Comparison of ENCODE assay signal across 12 cellular contexts in the genomic region with DNA sequence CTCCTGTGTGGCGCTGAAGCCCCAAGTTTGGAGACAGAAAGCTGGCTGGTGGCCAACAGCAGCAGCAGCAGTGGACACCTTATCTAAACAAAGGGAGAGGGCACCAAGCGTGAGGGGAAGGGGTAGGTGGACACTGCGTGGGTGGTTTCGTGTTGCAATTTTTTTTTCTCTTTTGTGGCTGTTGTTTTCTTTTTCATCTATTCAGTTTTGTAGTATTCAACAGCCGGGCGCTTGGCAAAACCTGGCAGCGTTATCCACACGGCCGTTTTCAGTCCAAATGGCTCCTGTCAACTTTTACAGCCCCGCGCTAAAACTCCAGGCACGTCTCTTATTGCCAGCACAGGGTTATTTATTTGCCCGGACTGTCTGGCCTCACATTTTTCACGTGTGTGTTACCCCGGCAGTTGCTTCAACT.
DNase-seq lines count a peak whose midpoint lies in the region; ATAC-seq lines count a peak whose summit lies in the region.
"Had no signal": no experiment of that assay in that cellular context is flagged by ENCODE, and none has a peak within 500 bp of the region (broad histone marks: within the 10 kb centered on the region; RNA-seq: fewer than 3 reads in every experiment).

No MANE protein-coding gene starts in this region.

- no peak overlapping the region for H2BK5ac ChIP-seq in neuronal stem cell (ENCODE audit: low read length)

- no peak overlapping the region for H3K27ac Mint-ChIP-seq in activated CD4-positive, alpha-beta T cell treated with anti-CD3 and anti-CD28 coated beads, Interleukin-2, amount 10 ng/mL, durations not matched to agents 7 days and 5 days

- no peaks in the 10 kb centered on the region for H3K79me1 ChIP-seq in neuronal stem cell (ENCODE audit: low read depth, low read length)

- WGBS in neuronal stem cell (ENCODE audit: extremely low coverage in 2 of 2, insufficient read length in 2 of 2, insufficient replicate concordance in 1 of 2), 2 donors, result no CpG with 5 or more reads among the region's 15 CpGs

- H3K9ac ChIP-seq in neuronal stem cell (ENCODE audit: low read depth, low read length, poor library complexity), result no peak overlapping the region
- H3K9ac ChIP-seq: KMS-11 had no signal

- H3K4me3 ChIP-seq in neuronal stem cell (ENCODE audit: low read length in 2 of 2), result peak overlapping the region in 1 of 2 donors; percentile 32
- H3K4me3 ChIP-seq: suprapubic skin had no signal

- H2BK15ac ChIP-seq in neuronal stem cell (ENCODE audit: low read length), result no peak overlapping the region

- no peak overlapping the region for H3K23ac ChIP-seq in neuronal stem cell (ENCODE audit: low read depth, low read length, poor library complexity)

- H3K18ac ChIP-seq in neuronal stem cell (ENCODE audit: low read length), result peak overlapping the region; percentile 57

- peaks cover 4% of the 10 kb centered on the region for H3K27me3 Mint-ChIP-seq in activated CD4-positive, alpha-beta T cell treated with anti-CD3 and anti-CD28 coated beads, Interleukin-2, amount 10 ng/mL, durations not matched to agents 7 days and 5 days

- H2BK12ac ChIP-seq in neuronal stem cell (ENCODE audit: low read length), result no peak overlapping the region

- ATAC-seq in HG02981 (IDR thresholded peaks at IDR 0.05; ENCODE audit: unreplicated experiment), result no peak

- peaks cover 8% of the 10 kb centered on the region for H3K4me1 Mint-ChIP-seq in activated CD4-positive, alpha-beta T cell treated with anti-CD3 and anti-CD28 coated beads, Interleukin-2, amount 10 ng/mL, durations not matched to agents 7 days and 5 days

- H3K9me3 ChIP-seq in neuronal stem cell (replicated peaks in 1 of 2; ENCODE audit: control insufficient read depth in 2 of 2, insufficient read depth in 1 of 2, low read depth in 1 of 2, low read length in 2 of 2), result no peaks in the 10 kb centered on the region
- H3K9me3 ChIP-seq: suprapubic skin had no signal

- H3K4ac ChIP-seq in neuronal stem cell (ENCODE audit: low read length), result no peak overlapping the region

- H3K27ac ChIP-seq in neuronal stem cell (replicated peaks; ENCODE audit: low read length), result no peak overlapping the region
- H3K27ac ChIP-seq: KMS-11, suprapubic skin had no signal

- CTCF ChIA-PET in activated CD4-positive, alpha-beta T cell treated with anti-CD3 and anti-CD28 coated beads, Interleukin-2, amount 10 ng/mL, durations not matched to agents 7 days and 5 days (lab: Charles Lee), result interaction anchor here (1.1 kb wide), 1 partner anchor 20 kb away, joined by 4 read pairs; no protein-coding TSS in a partner anchor

- no peaks in the 10 kb centered on the region for H3K36me3 Mint-ChIP-seq in activated CD4-positive, alpha-beta T cell treated with anti-CD3 and anti-CD28 coated beads, Interleukin-2, amount 10 ng/mL, durations not matched to agents 7 days and 5 days (ENCODE audit: low read depth)

- no peak overlapping the region for H3K14ac ChIP-seq in neuronal stem cell (ENCODE audit: low read length)

- H3K9me3 Mint-ChIP-seq in activated CD4-positive, alpha-beta T cell treated with anti-CD3 and anti-CD28 coated beads, Interleukin-2, amount 10 ng/mL, durations not matched to agents 7 days and 5 days, result no peaks in the 10 kb centered on the region

- no peak overlapping the region for H4K91ac ChIP-seq in neuronal stem cell (ENCODE audit: low read depth, low read length, poor library complexity)

- H3K36me3 ChIP-seq in neuronal stem cell (replicated peaks in 1 of 2; ENCODE audit: control insufficient read depth in 2 of 2, insufficient read depth in 2 of 2, low read length in 2 of 2), result no peaks in the 10 kb centered on the region
- H3K36me3 ChIP-seq: suprapubic skin had no signal

- no peak overlapping the region for H4K8ac ChIP-seq in neuronal stem cell (ENCODE audit: low read depth, low read length)

- POLR2A ChIA-PET in activated CD4-positive, alpha-beta T cell treated with anti-CD3 and anti-CD28 coated beads, Interleukin-2, amount 10 ng/mL, durations not matched to agents 7 days and 5 days (lab: Charles Lee), result no interaction called here

- in situ Hi-C loops in G401 (cut with HindIII; ENCODE audit: low sequenced_read_pairs), result no loop called here

- H2AFZ ChIP-seq in neuronal stem cell (ENCODE audit: low read length), result peak overlapping the region; percentile 72

- no peak overlapping the region for H2AK5ac ChIP-seq in neuronal stem cell (ENCODE audit: low read depth, low read length)

- H3K4me3 Mint-ChIP-seq in activated CD4-positive, alpha-beta T cell treated with anti-CD3 and anti-CD28 coated beads, Interleukin-2, amount 10 ng/mL, durations not matched to agents 7 days and 5 days, result no peak overlapping the region

- H3K4me2 ChIP-seq in neuronal stem cell (ENCODE audit: insufficient read depth, low read length, poor library complexity, severe bottlenecking), result no peak overlapping the region
- H3K4me2 ChIP-seq: KMS-11 had no signal

- H3K4me1 ChIP-seq in neuronal stem cell (ENCODE audit: control insufficient read depth in 2 of 2, insufficient read depth in 1 of 2, low read depth in 1 of 2, low read length in 2 of 2), result peaks cover 14 to 31% of the 10 kb centered on the region in 2 donors

- H2BK120ac ChIP-seq in neuronal stem cell (ENCODE audit: low read depth, low read length), result no peak overlapping the region

- peaks cover 0 to 4% (median 0%) of the 10 kb centered on the region in 3 experiments for H3K27me3 ChIP-seq in neuronal stem cell (ENCODE audit: control insufficient read depth in 3 of 3, insufficient read depth in 3 of 3, low read depth in 1 of 3, low read length in 3 of 3)
- H3K27me3 ChIP-seq: suprapubic skin had no signal

- peak; percentile 5 for DNase-seq in G401 (ENCODE audit: low spot score)
- peak; percentile 23 for DNase-seq in NCI-H146 treated with DMSO at 0.1 percent for 48 hours (lab: John Stamatoyannopoulos, UW; ENCODE audit: unreplicated experiment)
- DNase-seq in fibroblast of gingiva (ENCODE audit: low read depth), result peak; percentile 28
- no peak for DNase-seq in neuronal stem cell (ENCODE audit: low spot score)
- DNase-seq in NCI-H1694 treated with DMSO at 0.1 percent for 48 hours (lab: John Stamatoyannopoulos, UW), result no peak
- DNase-seq in SIG-M5 treated with dmso at 0.1 percent for 504 hours (lab: John Stamatoyannopoulos, UW; ENCODE audit: unreplicated experiment), result no peak
- no peak for DNase-seq in activated CD4-positive, alpha-beta T cell treated with anti-CD3 and anti-CD28 coated beads, Interleukin-2, amount 10 ng/mL, durations not matched to agents 7 days and 5 days
- DNase-seq: DND-41; NK-92 treated with Interleukin-12 subunit alpha and Interleukin-12 subunit beta, amount 100 ng/mL, for 24 hours had no signal

Comparison
In these comparisons a context has a peak if more than half of its experiments do, and no peak if none do; other contexts are left out.
1. DNase-seq: peak in G401 (single experiment), NCI-H146 treated with DMSO at 0.1 percent for 48 hours (single experiment) and fibroblast of gingiva (single experiment); none in neuronal stem cell (single experiment), NCI-H1694 treated with DMSO at 0.1 percent for 48 hours (single experiment), SIG-M5 treated with dmso at 0.1 percent for 504 hours (single experiment) and activated CD4-positive, alpha-beta T cell treated with anti-CD3 and anti-CD28 coated beads, Interleukin-2, amount 10 ng/mL, durations not matched to agents 7 days and 5 days (single experiment).